8 cellular contexts compared by ENCODE assay signal in genomic region chr10:91219371-91220193, GRCh38. TPM values are rescaled to one million over a fixed set of nuclear protein-coding genes. Genes with fewer than 3 reads are reported as not detected.
A peak's percentile ranks its signal among the peaks of the same experiment; 100 is the strongest.
DNase-seq lines count a peak whose midpoint lies in the region; ATAC-seq and TF ChIP-seq lines count a peak whose summit lies in the region.

No MANE protein-coding gene starts in this region.

- ATAC-seq in activated naive CD8-positive, alpha-beta T cell treated with anti-CD3 and anti-CD28 coated beads, Interleukin-2, amount 50 U/mL, for 24 hours: no peak
- no peak for ATAC-seq in HG03135 (IDR thresholded peaks at IDR 0.05; ENCODE audit: unreplicated experiment)
- ATAC-seq in foreskin keratinocyte: no peak

- H3K27ac Mint-ChIP-seq in T-helper 2 cell treated with Interferon-gamma antibody and Interleukin-4, amounts not matched to agents 5 μg/mL and 100 μg/mL, for 36 hours: peak overlapping the region; percentile 66
- H3K27ac Mint-ChIP-seq in activated naive CD8-positive, alpha-beta T cell treated with anti-CD3 and anti-CD28 coated beads, Interleukin-2, amount 50 U/mL, for 24 hours: peak overlapping the region; percentile 74

- H3K9me3 Mint-ChIP-seq in T-helper 2 cell treated with Interferon-gamma antibody and Interleukin-4, amounts not matched to agents 5 μg/mL and 100 μg/mL, for 36 hours: no peaks in the 10 kb centered on the region
- H3K9me3 Mint-ChIP-seq in activated naive CD8-positive, alpha-beta T cell treated with anti-CD3 and anti-CD28 coated beads, Interleukin-2, amount 50 U/mL, for 24 hours: no peaks in the 10 kb centered on the region

- peaks cover 22% of the 10 kb centered on the region for H3K36me3 Mint-ChIP-seq in T-helper 2 cell treated with Interferon-gamma antibody and Interleukin-4, amounts not matched to agents 5 μg/mL and 100 μg/mL, for 36 hours (ENCODE audit: low read depth)
- H3K36me3 Mint-ChIP-seq in activated naive CD8-positive, alpha-beta T cell treated with anti-CD3 and anti-CD28 coated beads, Interleukin-2, amount 50 U/mL, for 24 hours (ENCODE audit: low read depth): peaks cover 21% of the 10 kb centered on the region

- H3K27ac ChIP-seq in layer of hippocampus (ENCODE audit: low read depth, low read length) (peak overlapping the region; percentile 54), temporal lobe (ENCODE audit: low read depth, low read length) (peak overlapping the region; percentile 87), foreskin keratinocyte (no peak overlapping the region)

- peaks cover 4% of the 10 kb centered on the region for H3K4me1 ChIP-seq in foreskin keratinocyte

- TF ChIP-seq CTCF in foreskin keratinocyte (conservative IDR thresholded peaks at IDR 0.05): no peak

- peaks cover 40% of the 10 kb centered on the region for H3K4me1 Mint-ChIP-seq in T-helper 2 cell treated with Interferon-gamma antibody and Interleukin-4, amounts not matched to agents 5 μg/mL and 100 μg/mL, for 36 hours (ENCODE audit: low read depth)
- H3K4me1 Mint-ChIP-seq in activated naive CD8-positive, alpha-beta T cell treated with anti-CD3 and anti-CD28 coated beads, Interleukin-2, amount 50 U/mL, for 24 hours: peaks cover 40% of the 10 kb centered on the region

- DNase-seq in T-helper 2 cell treated with Interferon-gamma antibody and Interleukin-4, amounts not matched to agents 5 μg/mL and 100 μg/mL, for 36 hours (ENCODE audit: low spot score): no peak
- DNase-seq in T-helper 2 cell (no peak), NCI-H2171 (lab: John Stamatoyannopoulos, UW) (no peak), foreskin keratinocyte (no peak)
- DNase-seq in activated naive CD8-positive, alpha-beta T cell treated with anti-CD3 and anti-CD28 coated beads, Interleukin-2, amount 50 U/mL, for 24 hours: no peak

- H3K27me3 ChIP-seq in layer of hippocampus (ENCODE audit: control insufficient read depth, insufficient read depth, low read length) (no peaks in the 10 kb centered on the region), foreskin keratinocyte (peaks cover 18% of the 10 kb centered on the region)

- H3K4me3 Mint-ChIP-seq in T-helper 2 cell treated with Interferon-gamma antibody and Interleukin-4, amounts not matched to agents 5 μg/mL and 100 μg/mL, for 36 hours: peak overlapping the region; percentile 77
- peak overlapping the region; percentile 75 for H3K4me3 Mint-ChIP-seq in activated naive CD8-positive, alpha-beta T cell treated with anti-CD3 and anti-CD28 coated beads, Interleukin-2, amount 50 U/mL, for 24 hours

- H3K27me3 Mint-ChIP-seq in T-helper 2 cell treated with Interferon-gamma antibody and Interleukin-4, amounts not matched to agents 5 μg/mL and 100 μg/mL, for 36 hours (ENCODE audit: low read depth): no peaks in the 10 kb centered on the region
- no peaks in the 10 kb centered on the region for H3K27me3 Mint-ChIP-seq in activated naive CD8-positive, alpha-beta T cell treated with anti-CD3 and anti-CD28 coated beads, Interleukin-2, amount 50 U/mL, for 24 hours

RNA-seq across cellular contexts. Expression of gene PCGF5, which starts 0.9 kb away (rescaled TPM):
- total RNA-seq in temporal lobe (17.7 TPM), foreskin keratinocyte (8.7 and 13.3 TPM in 2 replicates)
- polyA plus RNA-seq in foreskin keratinocyte: 7.9 and 11.1 TPM in 2 replicates
